9 cellular contexts compared by ENCODE assay signal in genomic region chr15:90557147-90557546, GRCh38. TPM values are rescaled to one million over a fixed set of nuclear protein-coding genes. Genes with fewer than 3 reads are reported as not detected.
DNase-seq lines count a peak whose midpoint lies in the region; ATAC-seq and TF ChIP-seq lines count a peak whose summit lies in the region.
"Had no signal": no experiment of that assay in that cellular context is flagged by ENCODE, and none has a peak within 500 bp of the region (broad histone marks: within the 10 kb centered on the region; RNA-seq: fewer than 3 reads in every experiment).

No MANE protein-coding gene starts in this region.

- no peaks in the 10 kb centered on the region for H3K9me3 ChIP-seq in CD4-positive, alpha-beta memory T cell (ENCODE audit: control insufficient read depth in 1 of 2, low read length in 2 of 2)

- peaks cover 27 to 46% of the 10 kb centered on the region in 2 donors for H3K36me3 Mint-ChIP-seq in CD4-positive, alpha-beta memory T cell

- ATAC-seq in GM21576 (IDR thresholded peaks at IDR 0.05; ENCODE audit: unreplicated experiment) = no peak
- ATAC-seq in HG03139 (IDR thresholded peaks at IDR 0.05; ENCODE audit: unreplicated experiment) = no peak

- H3K36me3 ChIP-seq in CD4-positive, alpha-beta memory T cell (ENCODE audit: insufficient read depth, low read length) = no peaks in the 10 kb centered on the region
- peaks cover 2% of the 10 kb centered on the region for H3K36me3 ChIP-seq in rectal smooth muscle tissue (ENCODE audit: control insufficient read depth, insufficient read depth, low read length)

- intact Hi-C loops in CD4-positive, alpha-beta memory T cell (cut with micrococcal nuclease) = no loop called here

- peaks cover 50 to 80% (median 63%) of the 10 kb centered on the region in 4 donors for H3K4me1 Mint-ChIP-seq in CD4-positive, alpha-beta memory T cell

- peak overlapping the region in 2 of 8 donors; percentile 12 to 42 for H3K4me3 Mint-ChIP-seq in CD4-positive, alpha-beta memory T cell
- H3K4me3 Mint-ChIP-seq: memory B cell had no signal

- H3K27ac ChIP-seq in CD4-positive, alpha-beta memory T cell (ENCODE audit: low read depth, low read length) = no peak overlapping the region
- peak overlapping the region; percentile 83 for H3K27ac ChIP-seq in rectal smooth muscle tissue (ENCODE audit: low read depth, low read length)

- CTCF ChIA-PET in CD4-positive, alpha-beta memory T cell (lab: Charles Lee; ENCODE audit: partially characterized antibody) = interaction anchor here (1.0 to 1.6 kb wide), 4 partner anchors 11 to 329 kb away, joined by 3 to 5 read pairs (median 4); no protein-coding TSS in a partner anchor

- no peaks in the 10 kb centered on the region for H3K27me3 Mint-ChIP-seq in CD4-positive, alpha-beta memory T cell
- H3K27me3 Mint-ChIP-seq: memory B cell had no signal

- no peak for TF ChIP-seq CTCF in fibroblast of mammary gland (conservative IDR thresholded peaks at IDR 0.05; ENCODE audit: control insufficient read depth, insufficient read depth, low read depth, low read length)

- peaks cover 45% of the 10 kb centered on the region for H3K4me1 ChIP-seq in CD4-positive, alpha-beta memory T cell (ENCODE audit: insufficient read depth, low read length)
- peaks cover 55% of the 10 kb centered on the region for H3K4me1 ChIP-seq in rectal smooth muscle tissue (ENCODE audit: control insufficient read depth, insufficient read depth, low read length)

- H3K9me3 Mint-ChIP-seq in CD4-positive, alpha-beta memory T cell = no peaks in the 10 kb centered on the region
- H3K9me3 Mint-ChIP-seq: memory B cell had no signal

- DNase-seq in CD4-positive, alpha-beta memory T cell = no peak
- DNase-seq in OCI-M1 (lab: John Stamatoyannopoulos, UW) = peak; percentile 59
- DNase-seq in fibroblast of mammary gland (ENCODE audit: low read depth) = peak; percentile 63
- no peak for DNase-seq in NCI-H526 treated with DMSO at 0.1 percent for 48 hours (lab: John Stamatoyannopoulos, UW)
- no peak for DNase-seq in RPMI8226

- peak overlapping the region in 4 of 7 donors; percentile 34 to 69 (median 58) for H3K27ac Mint-ChIP-seq in CD4-positive, alpha-beta memory T cell
- H3K27ac Mint-ChIP-seq: memory B cell had no signal

- no peak overlapping the region for H3K9ac ChIP-seq in rectal smooth muscle tissue (ENCODE audit: low read length)

- H3K4me3 ChIP-seq in CD4-positive, alpha-beta memory T cell (ENCODE audit: low read length in 2 of 2) = no peak overlapping the region
- H3K4me3 ChIP-seq in fibroblast of mammary gland (ENCODE audit: control insufficient read depth, low read depth, low read length) = no peak overlapping the region
- no peak overlapping the region for H3K4me3 ChIP-seq in rectal smooth muscle tissue (ENCODE audit: low read length)

- H3K27me3 ChIP-seq in CD4-positive, alpha-beta memory T cell (ENCODE audit: insufficient read depth, low read length) = no peaks in the 10 kb centered on the region
- no peaks in the 10 kb centered on the region for H3K27me3 ChIP-seq in rectal smooth muscle tissue (ENCODE audit: control insufficient read depth, insufficient read depth, low read length)

- POLR2A ChIA-PET in CD4-positive, alpha-beta memory T cell (lab: Charles Lee; ENCODE audit: partially characterized antibody) = interaction anchor here (0.6 to 1.1 kb wide), 2 partner anchors 17 to 35 kb away, joined by 3 to 4 read pairs; no protein-coding TSS in a partner anchor

RNA-seq across cellular contexts. Expression of gene CRTC3, which starts 27.4 kb away (rescaled TPM):
- 10 to 100 TPM; 72.2 to 75.5 TPM for total RNA-seq in CD4-positive, alpha-beta memory T cell
- polyA plus RNA-seq in CD4-positive, alpha-beta memory T cell = 10 to 100 TPM; 14.5 to 40.5 TPM

Comparison
In these comparisons a context has a peak if more than half of its experiments do, and no peak if none do; other contexts are left out.
1. DNase-seq: peak in OCI-M1 (single experiment) and fibroblast of mammary gland (single experiment); none in CD4-positive, alpha-beta memory T cell (0 of 5), NCI-H526 treated with DMSO at 0.1 percent for 48 hours (single experiment) and RPMI8226 (single experiment).